ENCODE assay signal across 1 cellular context in genomic region chr1:199311478-199312242, GRCh38.
TF ChIP-seq lines count a peak whose summit lies in the region.

No MANE protein-coding gene starts in this region.

TF ChIP-seq in GM23338, 12 proteins besides CTCF, POLR2A, EP300 and RAD21 (continued from another document):
- peak; percentile 15; the same call in 1 of the 2 replicates for TF ChIP-seq ZNF462 (CRISPR knock-in tag; IDR thresholded peaks at IDR 0.05)
